In the genomic region with DNA sequence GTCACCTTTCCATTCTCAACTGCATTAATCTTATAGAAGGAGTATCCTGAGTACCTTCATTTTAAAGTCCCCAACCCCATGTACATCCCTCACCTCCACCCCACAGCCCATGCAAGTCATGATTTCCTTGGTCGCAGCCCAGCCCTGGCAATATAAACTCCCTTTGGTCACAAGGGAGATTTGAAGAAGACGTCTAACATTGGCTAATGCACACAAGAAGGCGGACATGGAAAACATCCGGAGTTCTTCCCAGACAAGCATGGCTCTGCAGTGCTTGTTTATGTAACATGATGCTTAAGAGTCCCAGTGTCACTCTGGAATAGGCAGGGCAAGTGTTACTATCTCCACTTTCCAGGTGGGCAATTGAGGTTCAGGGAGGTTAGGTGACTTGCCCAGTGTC, we compare ENCODE assay signal across 16 cellular contexts.
DNase-seq lines count a peak whose midpoint lies in the region; ATAC-seq and TF ChIP-seq lines count a peak whose summit lies in the region.
"Had no signal": no experiment of that assay in that cellular context is flagged by ENCODE, and none has a peak within 500 bp of the region (broad histone marks: within the 10 kb centered on the region; RNA-seq: fewer than 3 reads in every experiment).

No MANE protein-coding gene starts in this region.

- no peaks in the 10 kb centered on the region for H3K9me3 ChIP-seq in subcutaneous abdominal adipose tissue (ENCODE audit: control insufficient read depth in 5 of 5, low read length in 5 of 5)
- H3K9me3 ChIP-seq: lower lobe of right lung had no signal

- peak; percentile 2 to 3 for DNase-seq in activated T-cell treated with anti-CD3 and anti-CD28 coated beads, Interleukin-2, amount 50 U/mL, for 48 hours
- no peak for DNase-seq in activated T-cell treated with anti-CD3 and anti-CD28 coated beads, Interleukin-2, amount 50 U/mL, for 1 hour
- DNase-seq in choroid plexus epithelial cell (ENCODE audit: low read depth): peak; percentile 78
- DNase-seq in iris pigment epithelial cell (ENCODE audit: low read depth): peak; percentile 67
- no peak for DNase-seq in NCI-H2196 treated with DMSO at 0.1 percent for 48 hours (lab: John Stamatoyannopoulos, UW; ENCODE audit: unreplicated experiment)
- DNase-seq in DMS53 (lab: John Stamatoyannopoulos, UW): no peak
- DNase-seq: ACHN; activated naive CD4-positive, alpha-beta T cell treated with Interleukin-2 at 50 U/mL for 16 hours; central memory CD4-positive, alpha-beta T cell; H7; lower lobe of right lung; NCI-H1436 treated with DMSO at 0.1 percent for 48 hours; NK-92 treated with Interleukin-12 subunit alpha and Interleukin-12 subunit beta, amount 100 ng/mL, for 24 hours had no signal

- no peak for ATAC-seq in HG03378 (IDR thresholded peaks at IDR 0.05; ENCODE audit: unreplicated experiment)
- ATAC-seq: lower lobe of right lung had no signal

- peaks cover 6 to 72% (median 53%) of the 10 kb centered on the region in 5 donors for H3K4me1 ChIP-seq in subcutaneous abdominal adipose tissue (ENCODE audit: control insufficient read depth in 5 of 5, insufficient read depth in 5 of 5, low read length in 5 of 5)
- H3K4me1 ChIP-seq: lower lobe of right lung had no signal

- TF ChIP-seq CTCF in choroid plexus epithelial cell (conservative IDR thresholded peaks at IDR 0.05; ENCODE audit: low read depth, low read length): no peak

- H3K27ac ChIP-seq in subcutaneous abdominal adipose tissue (ENCODE audit: low read depth, low read length): peak overlapping the region; percentile 62
- H3K27ac ChIP-seq: KMS-11, lower lobe of right lung had no signal

- H3K4me3 ChIP-seq in choroid plexus epithelial cell (ENCODE audit: low read depth, low read length) (no peak overlapping the region), subcutaneous abdominal adipose tissue (ENCODE audit: low read depth in 1 of 5, low read length in 5 of 5) (no peak overlapping the region)
- H3K4me3 ChIP-seq: lower lobe of right lung had no signal

- peaks cover 0 to 3% (median 0%) of the 10 kb centered on the region in 5 donors for H3K27me3 ChIP-seq in subcutaneous abdominal adipose tissue (ENCODE audit: control insufficient read depth in 5 of 5, insufficient read depth in 4 of 5, low read length in 5 of 5)

- no peaks in the 10 kb centered on the region for H3K36me3 ChIP-seq in subcutaneous abdominal adipose tissue (ENCODE audit: control insufficient read depth in 5 of 5, insufficient read depth in 5 of 5, low read length in 5 of 5)
- H3K36me3 ChIP-seq: lower lobe of right lung had no signal

- no peak overlapping the region for H3K9ac ChIP-seq in subcutaneous abdominal adipose tissue (ENCODE audit: low read length in 5 of 5)
- H3K9ac ChIP-seq: KMS-11 had no signal

Comparison
In these comparisons a context has a peak if more than half of its experiments do, and no peak if none do; other contexts are left out.
1. DNase-seq: peak in activated T-cell treated with anti-CD3 and anti-CD28 coated beads, Interleukin-2, amount 50 U/mL, for 48 hours (2 of 2), choroid plexus epithelial cell (single experiment) and iris pigment epithelial cell (single experiment); none in activated T-cell treated with anti-CD3 and anti-CD28 coated beads, Interleukin-2, amount 50 U/mL, for 1 hour (single experiment), NCI-H2196 treated with DMSO at 0.1 percent for 48 hours (single experiment) and DMS53 (single experiment).